Comparison of ENCODE assay signal across 8 cellular contexts in the genomic region with DNA sequence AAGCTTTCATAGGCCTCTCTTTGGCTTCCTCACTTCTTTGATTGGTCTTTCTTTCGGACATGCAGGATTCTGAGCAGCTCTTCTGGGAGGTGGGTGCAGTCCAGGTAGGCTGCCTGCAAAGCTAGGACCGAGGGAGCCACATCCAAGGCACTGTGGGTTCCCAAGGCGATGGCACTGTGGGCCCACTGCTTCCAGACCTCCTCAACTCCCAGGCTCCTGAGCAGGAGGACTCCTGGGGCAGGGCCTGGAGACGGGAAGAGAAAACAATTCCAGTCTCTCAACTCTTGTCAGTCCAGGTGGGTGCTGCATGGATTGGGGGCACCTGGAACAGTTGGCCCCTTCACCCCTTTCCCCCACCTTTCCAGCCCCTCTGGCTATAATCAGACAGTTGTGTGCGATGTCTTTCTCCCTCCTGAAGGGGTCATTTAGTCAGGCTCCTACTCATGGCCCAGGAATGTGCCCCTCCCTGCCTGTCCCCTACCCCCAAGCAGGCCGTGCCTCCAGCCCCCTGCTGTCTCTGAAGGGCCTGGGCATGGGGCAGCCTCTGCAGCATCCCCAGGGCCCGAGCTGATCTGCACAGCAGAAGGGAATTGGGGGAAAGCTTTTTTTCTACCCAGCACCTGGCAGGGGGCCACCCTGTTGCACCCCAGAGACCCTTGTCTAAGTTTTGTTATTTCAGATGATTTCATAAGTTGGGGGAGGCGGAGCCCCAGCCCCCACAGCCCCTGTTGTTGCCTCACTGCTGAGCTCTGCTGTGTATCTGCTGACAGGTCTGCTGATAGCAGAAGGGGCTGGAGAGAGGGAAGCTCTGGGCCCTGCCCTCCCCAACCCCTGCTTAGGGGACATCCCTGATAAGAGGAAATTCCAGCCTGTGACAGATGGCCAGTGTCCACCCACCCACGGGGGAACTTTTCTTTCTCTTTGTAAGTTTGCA.
DNase-seq lines count a peak whose midpoint lies in the region; ATAC-seq, FAIRE-seq and TF ChIP-seq lines count a peak whose summit lies in the region.

No MANE protein-coding gene starts in this region.

- H3K79me2 ChIP-seq in DND-41 (ENCODE audit: insufficient read depth, low read length), result peaks cover 99% of the 10 kb centered on the region

- no peak overlapping the region for H3K9ac ChIP-seq in DND-41 (ENCODE audit: low read depth, low read length)
- H3K9ac ChIP-seq in neuronal stem cell (ENCODE audit: low read depth, low read length, poor library complexity), result peak overlapping the region; percentile 17

- no peak for TF ChIP-seq CTCF in DND-41 (IDR thresholded peaks at IDR 0.05; ENCODE audit: borderline replicate concordance, extremely low read depth, low read length, poor library complexity, severe bottlenecking)

- H3K4ac ChIP-seq in neuronal stem cell (ENCODE audit: low read length), result no peak overlapping the region

- no peaks in the 10 kb centered on the region for H3K9me3 ChIP-seq in DND-41 (ENCODE audit: insufficient read depth, low read length, severe bottlenecking)
- no peaks in the 10 kb centered on the region for H3K9me3 ChIP-seq in esophagus (ENCODE audit: control insufficient read depth in 2 of 2, insufficient read depth in 1 of 2, low read depth in 1 of 2, low read length in 1 of 2)
- H3K9me3 ChIP-seq in neuronal stem cell (replicated peaks in 1 of 2; ENCODE audit: control insufficient read depth in 2 of 2, insufficient read depth in 1 of 2, low read depth in 1 of 2, low read length in 2 of 2), result no peaks in the 10 kb centered on the region

- H3K27me3 ChIP-seq in DND-41 (ENCODE audit: insufficient read depth, low read length, poor library complexity), result no peaks in the 10 kb centered on the region
- H3K27me3 ChIP-seq in esophagus (ENCODE audit: control insufficient read depth in 1 of 2, insufficient read depth in 2 of 2, low read length in 2 of 2), result no peaks in the 10 kb centered on the region
- no peaks in the 10 kb centered on the region for H3K27me3 ChIP-seq in neuronal stem cell (ENCODE audit: control insufficient read depth in 3 of 3, insufficient read depth in 3 of 3, low read depth in 1 of 3, low read length in 3 of 3)

- H3K18ac ChIP-seq in neuronal stem cell (ENCODE audit: low read length), result peak overlapping the region; percentile 96

- H2AFZ ChIP-seq in DND-41 (ENCODE audit: low read depth, low read length) (no peak overlapping the region), neuronal stem cell (ENCODE audit: low read length) (no peak overlapping the region)

- H2BK15ac ChIP-seq in neuronal stem cell (ENCODE audit: low read length), result peak overlapping the region; percentile 81

- peak overlapping the region; percentile 96 for H4K91ac ChIP-seq in neuronal stem cell (ENCODE audit: low read depth, low read length, poor library complexity)

- no peak for DNase-seq in DND-41
- peak; percentile 47 for DNase-seq in RCC 7860 (ENCODE audit: low spot score)
- no peak for DNase-seq in neuronal stem cell (ENCODE audit: low spot score)
- no peak for DNase-seq in NCI-H1105 treated with DMSO at 0.1 percent for 48 hours (lab: John Stamatoyannopoulos, UW)
- DNase-seq in NCI-H187 treated with DMSO at 0.1 percent for 48 hours (lab: John Stamatoyannopoulos, UW), result no peak

- H2BK120ac ChIP-seq in neuronal stem cell (ENCODE audit: low read depth, low read length), result peak overlapping the region; percentile 88

- H3K14ac ChIP-seq in neuronal stem cell (ENCODE audit: low read length), result peak overlapping the region; percentile 95

- peaks cover 98% of the 10 kb centered on the region for H4K20me1 ChIP-seq in DND-41 (ENCODE audit: insufficient read depth, low read length)

- FAIRE-seq in RCC 7860 (lab: Jason Lieb, UNC), result no peak

- peak overlapping the region; percentile 18 for H2BK12ac ChIP-seq in neuronal stem cell (ENCODE audit: low read length)

- H3K4me1 ChIP-seq in DND-41 (ENCODE audit: insufficient read depth, low read length) (peaks cover 63% of the 10 kb centered on the region), esophagus (ENCODE audit: control insufficient read depth in 2 of 2, insufficient read depth in 2 of 2, low read length in 1 of 2) (peaks cover 27 to 45% of the 10 kb centered on the region in 2 donors), neuronal stem cell (ENCODE audit: control insufficient read depth in 2 of 2, insufficient read depth in 1 of 2, low read depth in 1 of 2, low read length in 2 of 2) (peaks cover 57 to 64% of the 10 kb centered on the region in 2 donors)

- 60 to 62% methylated on average over 9 of the region's 9 CpGs for WGBS in esophagus, 2 donors
- no CpG with 5 or more reads among the region's 9 CpGs for WGBS in neuronal stem cell (ENCODE audit: extremely low coverage in 2 of 2, insufficient read length in 2 of 2, insufficient replicate concordance in 1 of 2), 2 donors

- H4K8ac ChIP-seq in neuronal stem cell (ENCODE audit: low read depth, low read length), result no peak overlapping the region

- H3K79me1 ChIP-seq in neuronal stem cell (ENCODE audit: low read depth, low read length), result peaks cover 34% of the 10 kb centered on the region

- H3K36me3 ChIP-seq in DND-41 (ENCODE audit: insufficient read depth, low read length) (peaks cover 98% of the 10 kb centered on the region), esophagus (ENCODE audit: control insufficient read depth in 2 of 2, insufficient read depth in 2 of 2, low read length in 1 of 2) (peaks cover 0 to 13% of the 10 kb centered on the region in 2 donors), neuronal stem cell (replicated peaks in 1 of 2; ENCODE audit: control insufficient read depth in 2 of 2, insufficient read depth in 2 of 2, low read length in 2 of 2) (peaks cover 9 to 36% of the 10 kb centered on the region in 2 donors)

- H3K27ac ChIP-seq in DND-41 (ENCODE audit: low read length), result peak overlapping the region; percentile 60
- peak overlapping the region; percentile 75 to 91 for H3K27ac ChIP-seq in esophagus (ENCODE audit: low read depth in 2 of 2, low read length in 1 of 2)
- peak overlapping the region; percentile 100 for H3K27ac ChIP-seq in neuronal stem cell (replicated peaks; ENCODE audit: low read length)

- H3K23ac ChIP-seq in neuronal stem cell (ENCODE audit: low read depth, low read length, poor library complexity), result peak overlapping the region; percentile 59

- peak overlapping the region; percentile 81 for H2AK5ac ChIP-seq in neuronal stem cell (ENCODE audit: low read depth, low read length)

- H3K4me3 ChIP-seq in DND-41 (ENCODE audit: low read depth in 1 of 2, low read length in 2 of 2) (no peak overlapping the region), esophagus (ENCODE audit: low read depth in 1 of 2, low read length in 2 of 2) (no peak overlapping the region), neuronal stem cell (ENCODE audit: low read length in 2 of 2) (peak overlapping the region in 1 of 2 donors; percentile 22)

- H2BK5ac ChIP-seq in neuronal stem cell (ENCODE audit: low read length), result peak overlapping the region; percentile 93

- ATAC-seq in DND-41 (ENCODE audit: insufficient read depth, low read depth) (no peak), GM19463 (IDR thresholded peaks at IDR 0.05; ENCODE audit: unreplicated experiment) (no peak), HG02763 (IDR thresholded peaks at IDR 0.05; ENCODE audit: unreplicated experiment) (no peak)

- H3K4me2 ChIP-seq in DND-41 (ENCODE audit: insufficient read depth, low read length) (no peak overlapping the region), neuronal stem cell (ENCODE audit: insufficient read depth, low read length, poor library complexity, severe bottlenecking) (peak overlapping the region; percentile 52)
